1 cellular context compared by ENCODE assay signal in the genomic region with DNA sequence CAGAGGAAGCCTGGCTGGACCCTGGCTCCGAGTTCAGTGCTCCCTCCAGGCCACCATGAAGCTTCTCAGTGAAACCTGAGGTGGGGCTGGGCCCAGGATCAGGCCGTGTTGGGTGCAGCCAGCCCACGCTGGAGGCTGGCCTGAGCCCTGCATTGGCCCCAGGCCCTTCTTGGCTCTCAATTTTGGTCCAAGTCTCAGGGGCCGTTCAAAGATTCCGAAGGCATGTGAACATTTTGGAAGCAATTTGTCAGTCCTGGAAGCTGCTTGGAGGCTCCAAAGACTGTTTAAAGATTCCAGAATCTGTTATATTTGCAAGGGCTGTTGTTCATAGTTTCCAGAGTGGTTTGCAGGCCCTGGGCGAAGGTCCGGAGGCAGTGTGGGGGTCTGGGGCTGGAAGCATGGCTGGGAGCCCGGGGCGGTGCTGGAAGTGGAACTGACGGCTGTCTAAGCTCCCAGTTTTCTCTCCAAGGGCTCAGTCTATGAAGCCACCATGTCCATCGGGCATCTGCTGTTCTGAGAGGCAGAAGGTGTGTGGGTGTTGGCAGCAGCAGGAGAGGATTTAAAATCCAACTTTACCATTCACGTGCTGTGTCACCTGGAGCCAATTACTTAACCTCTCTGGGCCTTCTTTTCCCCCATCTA.
TF ChIP-seq lines count a peak whose summit lies in the region.

No MANE protein-coding gene starts in this region.

TF ChIP-seq in HepG2, 621 proteins besides CTCF, POLR2A, EP300 and RAD21:
- 0 out of 2 replicates have a peak, but pooled peaks have one; percentile 27 for TF ChIP-seq ZNF768 (CRISPR knock-in tag; IDR thresholded peaks at IDR 0.05)
- no peak for TF ChIP-seq TEAD3 (CRISPR knock-in tag; optimal IDR thresholded peaks at IDR 0.05; ENCODE audit: borderline replicate concordance)
